9 cellular contexts compared by ENCODE assay signal in the genomic region with DNA sequence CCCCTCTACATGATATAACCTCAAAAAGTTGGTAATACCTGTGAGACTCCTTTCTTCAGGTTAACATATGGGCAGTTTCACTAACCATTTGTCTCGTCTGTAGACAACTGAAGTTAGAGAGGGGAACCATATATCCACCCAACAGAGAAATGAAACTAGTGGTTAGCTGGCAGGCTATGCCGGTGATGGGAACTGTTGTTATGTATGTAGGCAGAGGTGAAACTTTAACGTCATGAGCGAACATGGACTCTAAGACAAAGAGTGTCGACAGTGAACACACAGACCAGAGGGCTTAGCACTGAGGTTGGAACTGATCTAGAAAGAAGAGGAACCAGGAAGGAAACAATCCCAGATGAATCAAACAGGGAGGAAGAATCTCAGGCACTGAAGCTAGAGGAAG.
DNase-seq lines count a peak whose midpoint lies in the region; ATAC-seq and TF ChIP-seq lines count a peak whose summit lies in the region.
"Had no signal": no experiment of that assay in that cellular context is flagged by ENCODE, and none has a peak within 500 bp of the region (broad histone marks: within the 10 kb centered on the region; RNA-seq: fewer than 3 reads in every experiment).

No MANE protein-coding gene starts in this region.

- H3K4me3 Mint-ChIP-seq in activated naive CD4-positive, alpha-beta T cell treated with anti-CD3 and anti-CD28 coated beads for 36 hours = peak overlapping the region; percentile 3

- TF ChIP-seq POLR2A in uterus (IDR thresholded peaks at IDR 0.05) = no peak

- intact Hi-C loops in activated naive CD4-positive, alpha-beta T cell treated with anti-CD3 and anti-CD28 coated beads for 36 hours (cut with micrococcal nuclease) = loop anchor here (1.0 kb wide), 1 partner anchor 9 kb away; no protein-coding TSS in a partner anchor
- intact Hi-C loops in uterus (cut with DNase I; ENCODE audit: low total_unique reads) = no loop called here

- H3K27ac Mint-ChIP-seq in activated naive CD4-positive, alpha-beta T cell treated with anti-CD3 and anti-CD28 coated beads for 36 hours = peak overlapping the region; percentile 76

- no peaks in the 10 kb centered on the region for H3K4me1 ChIP-seq in uterus

- no peak overlapping the region for H3K27ac ChIP-seq in uterus
- H3K27ac ChIP-seq: epithelial cell of prostate had no signal

- H3K9me3 Mint-ChIP-seq in activated naive CD4-positive, alpha-beta T cell treated with anti-CD3 and anti-CD28 coated beads for 36 hours = peaks cover 3% of the 10 kb centered on the region

- CTCF ChIA-PET in activated naive CD4-positive, alpha-beta T cell treated with anti-CD3 and anti-CD28 coated beads for 36 hours (lab: Charles Lee) = interaction anchor here (0.5 to 1.3 kb wide), 4 partner anchors 11 to 136 kb away, joined by 3 to 6 read pairs (median 4); no protein-coding TSS in a partner anchor

- H3K27me3 ChIP-seq in uterus = no peaks in the 10 kb centered on the region

- TF ChIP-seq CTCF in uterus (IDR thresholded peaks at IDR 0.05) = no peak

- H3K36me3 Mint-ChIP-seq in activated naive CD4-positive, alpha-beta T cell treated with anti-CD3 and anti-CD28 coated beads for 36 hours (ENCODE audit: low read depth) = peaks cover 81% of the 10 kb centered on the region

- H3K36me3 ChIP-seq in uterus = no peaks in the 10 kb centered on the region

- DNase-seq in activated naive CD4-positive, alpha-beta T cell treated with anti-CD3 and anti-CD28 coated beads for 36 hours = peak; percentile 57
- no peak for DNase-seq in OCI-M1 (lab: John Stamatoyannopoulos, UW)
- no peak for DNase-seq in effector CD4-positive, alpha-beta T cell
- DNase-seq in uterus = no peak

- H3K9me3 ChIP-seq in uterus = no peaks in the 10 kb centered on the region

- H3K4me1 Mint-ChIP-seq in activated naive CD4-positive, alpha-beta T cell treated with anti-CD3 and anti-CD28 coated beads for 36 hours (ENCODE audit: low read depth) = peaks cover 87% of the 10 kb centered on the region

- ATAC-seq in GM19372 (IDR thresholded peaks at IDR 0.05; ENCODE audit: low read depth, unreplicated experiment) = peak; percentile 90
- ATAC-seq in HG03159 (IDR thresholded peaks at IDR 0.05; ENCODE audit: unreplicated experiment) = peak; percentile 95
- no peak for ATAC-seq in SK-N-SH treated with all-trans-retinoic acid at 6 μM for 48 hours

- H3K4me3 ChIP-seq in GM08714 (ENCODE audit: low read length) = peak overlapping the region; percentile 40; the same call in 1 of the 2 replicates
- no peak overlapping the region for H3K4me3 ChIP-seq in uterus

- H3K27me3 Mint-ChIP-seq in activated naive CD4-positive, alpha-beta T cell treated with anti-CD3 and anti-CD28 coated beads for 36 hours (ENCODE audit: low read depth) = no peaks in the 10 kb centered on the region

TF ChIP-seq in SK-N-SH treated with all-trans-retinoic acid at 6 μM for 48 hours, 23 proteins besides CTCF, POLR2A, EP300 and RAD21:
- TF ChIP-seq CSDC2 (CRISPR knock-in tag; IDR thresholded peaks at IDR 0.05) (no peak), ZFP30 (CRISPR knock-in tag; IDR thresholded peaks at IDR 0.05) (no peak), OSR1 (CRISPR knock-in tag; IDR thresholded peaks at IDR 0.05) (no peak), ZNF70 (CRISPR knock-in tag; IDR thresholded peaks at IDR 0.05) (no peak)
- TF ChIP-seq, protein P1, sequence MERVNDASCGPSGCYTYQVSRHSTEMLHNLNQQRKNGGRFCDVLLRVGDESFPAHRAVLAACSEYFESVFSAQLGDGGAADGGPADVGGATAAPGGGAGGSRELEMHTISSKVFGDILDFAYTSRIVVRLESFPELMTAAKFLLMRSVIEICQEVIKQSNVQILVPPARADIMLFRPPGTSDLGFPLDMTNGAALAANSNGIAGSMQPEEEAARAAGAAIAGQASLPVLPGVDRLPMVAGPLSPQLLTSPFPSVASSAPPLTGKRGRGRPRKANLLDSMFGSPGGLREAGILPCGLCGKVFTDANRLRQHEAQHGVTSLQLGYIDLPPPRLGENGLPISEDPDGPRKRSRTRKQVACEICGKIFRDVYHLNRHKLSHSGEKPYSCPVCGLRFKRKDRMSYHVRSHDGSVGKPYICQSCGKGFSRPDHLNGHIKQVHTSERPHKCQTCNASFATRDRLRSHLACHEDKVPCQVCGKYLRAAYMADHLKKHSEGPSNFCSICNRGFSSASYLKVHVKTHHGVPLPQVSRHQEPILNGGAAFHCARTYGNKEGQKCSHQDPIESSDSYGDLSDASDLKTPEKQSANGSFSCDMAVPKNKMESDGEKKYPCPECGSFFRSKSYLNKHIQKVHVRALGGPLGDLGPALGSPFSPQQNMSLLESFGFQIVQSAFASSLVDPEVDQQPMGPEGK (CRISPR knock-in tag; IDR thresholded peaks at IDR 0.05; ENCODE audit: borderline replicate concordance) = no peak
- TF ChIP-seq, protein P2, sequence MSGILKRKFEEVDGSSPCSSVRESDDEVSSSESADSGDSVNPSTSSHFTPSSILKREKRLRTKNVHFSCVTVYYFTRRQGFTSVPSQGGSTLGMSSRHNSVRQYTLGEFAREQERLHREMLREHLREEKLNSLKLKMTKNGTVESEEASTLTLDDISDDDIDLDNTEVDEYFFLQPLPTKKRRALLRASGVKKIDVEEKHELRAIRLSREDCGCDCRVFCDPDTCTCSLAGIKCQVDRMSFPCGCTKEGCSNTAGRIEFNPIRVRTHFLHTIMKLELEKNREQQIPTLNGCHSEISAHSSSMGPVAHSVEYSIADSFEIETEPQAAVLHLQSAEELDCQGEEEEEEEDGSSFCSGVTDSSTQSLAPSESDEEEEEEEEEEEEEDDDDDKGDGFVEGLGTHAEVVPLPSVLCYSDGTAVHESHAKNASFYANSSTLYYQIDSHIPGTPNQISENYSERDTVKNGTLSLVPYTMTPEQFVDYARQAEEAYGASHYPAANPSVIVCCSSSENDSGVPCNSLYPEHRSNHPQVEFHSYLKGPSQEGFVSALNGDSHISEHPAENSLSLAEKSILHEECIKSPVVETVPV (CRISPR knock-in tag; IDR thresholded peaks at IDR 0.05) = no peak
